Comparison of ENCODE assay signal across 8 cellular contexts in genomic region chr5:119537704-119538103, GRCh38.
A peak's percentile ranks its signal among the peaks of the same experiment; 100 is the strongest.
DNase-seq lines count a peak whose midpoint lies in the region; ATAC-seq, FAIRE-seq and TF ChIP-seq lines count a peak whose summit lies in the region.

No MANE protein-coding gene starts in this region.

- WGBS in endodermal cell (ENCODE audit: insufficient coverage in 1 of 2, insufficient read length in 1 of 2), 2 experiments, result 79 to 90% methylated on average over 2 of the region's 2 CpGs

- FAIRE-seq in GM12891 (lab: Jason Lieb, UNC), result peak; percentile 84

- peaks cover 38% of the 10 kb centered on the region for H3K4me1 Mint-ChIP-seq in endodermal cell
- no peaks in the 10 kb centered on the region for H3K4me1 Mint-ChIP-seq in T-cell

- H3K4me1 ChIP-seq in endodermal cell (ENCODE audit: control insufficient read depth, insufficient read depth, low read length), result peaks cover 4% of the 10 kb centered on the region

- H3K27me3 Mint-ChIP-seq in endodermal cell (ENCODE audit: insufficient read depth) (no peaks in the 10 kb centered on the region), T-cell (no peaks in the 10 kb centered on the region)

- H3K9me3 ChIP-seq in endodermal cell (ENCODE audit: control insufficient read depth, low read length), result peaks cover 5% of the 10 kb centered on the region

- POLR2A ChIA-PET in HEK293T (lab: Yijun Ruan, JAX), result no interaction called here
- POLR2A ChIA-PET in T-cell (lab: Charles Lee), result no interaction called here

- H3K4me3 Mint-ChIP-seq in endodermal cell (no peak overlapping the region), T-cell (no peak overlapping the region)

- CTCF ChIA-PET in HEK293T (lab: Yijun Ruan, JAX), result interaction anchor here (0.7 kb wide), 1 partner anchor 1266 kb away, joined by 4 read pairs; no protein-coding TSS in a partner anchor
- CTCF ChIA-PET in T-cell (lab: Charles Lee), result interaction anchor here in 1 of 2 donors (1.0 kb wide), 1 partner anchor 13 kb away, joined by 3 read pairs; no protein-coding TSS in a partner anchor

- peak; percentile 100 for ATAC-seq in GM19468 (IDR thresholded peaks at IDR 0.05; ENCODE audit: extremely low read depth, unreplicated experiment)
- peak; percentile 100 for ATAC-seq in HG03196 (IDR thresholded peaks at IDR 0.05; ENCODE audit: unreplicated experiment)
- no peak for ATAC-seq in T-cell (replicated peaks in 1 of 4)

- H3K27ac ChIP-seq in endodermal cell (ENCODE audit: low read depth, low read length), result no peak overlapping the region

- peak; percentile 7 for DNase-seq in GM12891 (ENCODE audit: insufficient read length, low spot score)
- DNase-seq in endodermal cell, result no peak
- DNase-seq in NCI-H187 (lab: John Stamatoyannopoulos, UW), result no peak
- DNase-seq in HEK293T (ENCODE audit: extremely low spot score), result no peak
- no peak for DNase-seq in T-cell
- DNase-seq in DMS79 treated with DMSO at 0.1 percent for 48 hours (lab: John Stamatoyannopoulos, UW), result no peak

- peak overlapping the region; percentile 50 for H3K4me3 ChIP-seq in endodermal cell (ENCODE audit: low read length)

- peak overlapping the region; percentile 6 for H3K27ac Mint-ChIP-seq in endodermal cell
- no peak overlapping the region for H3K27ac Mint-ChIP-seq in T-cell

- no peak overlapping the region for H3K9ac ChIP-seq in endodermal cell (ENCODE audit: extremely low read depth, low read length, poor library complexity, severe bottlenecking)

- H3K27me3 ChIP-seq in endodermal cell (ENCODE audit: control insufficient read depth, insufficient read depth, low read length, poor library complexity, severe bottlenecking), result no peaks in the 10 kb centered on the region

- H3K36me3 Mint-ChIP-seq in endodermal cell (ENCODE audit: low read depth) (peaks cover 80% of the 10 kb centered on the region), T-cell (peaks cover 74% of the 10 kb centered on the region)

- H3K36me3 ChIP-seq in endodermal cell (ENCODE audit: control insufficient read depth, insufficient read depth, low read length), result peaks cover 73% of the 10 kb centered on the region

- H3K9me3 Mint-ChIP-seq in endodermal cell, result peaks cover 9% of the 10 kb centered on the region
- H3K9me3 Mint-ChIP-seq in T-cell, result no peaks in the 10 kb centered on the region

- no peak for TF ChIP-seq POLR2A in GM12891 (IDR thresholded peaks at IDR 0.05; ENCODE audit: low read depth, low read length)

- TF ChIP-seq CTCF in endodermal cell (conservative IDR thresholded peaks at IDR 0.05), result no peak

TF ChIP-seq in GM12891, 5 proteins besides CTCF, POLR2A, EP300 and RAD21:
- TF ChIP-seq POLR2AphosphoS5 (IDR thresholded peaks at IDR 0.05; ENCODE audit: low read depth, low read length), result no peak
- no peak for TF ChIP-seq SPI1 (IDR thresholded peaks at IDR 0.05; ENCODE audit: low read depth, low read length)
- TF ChIP-seq POU2F2 (IDR thresholded peaks at IDR 0.05; ENCODE audit: low read depth, low read length), result no peak
- TF ChIP-seq PAX5 (IDR thresholded peaks at IDR 0.05; ENCODE audit: insufficient read depth, low read length, severe bottlenecking), result no peak
- no peak for TF ChIP-seq TAF1 (IDR thresholded peaks at IDR 0.05; ENCODE audit: low read depth, low read length)

TF ChIP-seq in HEK293T, 16 proteins besides CTCF, POLR2A, EP300 and RAD21:
- TF ChIP-seq HDGF (IDR thresholded peaks at IDR 0.05; ENCODE audit: borderline replicate concordance), result no peak
- TF ChIP-seq ZNF384 (IDR thresholded peaks at IDR 0.05), result no peak
- no peak for TF ChIP-seq L3MBTL2 (conservative IDR thresholded peaks at IDR 0.05)
- TF ChIP-seq LEF1 (IDR thresholded peaks at IDR 0.05; ENCODE audit: borderline replicate concordance), result no peak
- TF ChIP-seq SP1 (IDR thresholded peaks at IDR 0.05), result no peak
- no peak for TF ChIP-seq SUZ12 (IDR thresholded peaks at IDR 0.05)
- no peak for TF ChIP-seq FOXK2 (IDR thresholded peaks at IDR 0.05)
- no peak for TF ChIP-seq FOXA1 (IDR thresholded peaks at IDR 0.05)
- no peak for TF ChIP-seq BHLHE40 (IDR thresholded peaks at IDR 0.05; ENCODE audit: borderline replicate concordance)
- TF ChIP-seq FOXM1 (IDR thresholded peaks at IDR 0.05; ENCODE audit: borderline replicate concordance), result no peak

Comparison
In these comparisons a context has a peak if more than half of its experiments do, and no peak if none do; other contexts are left out.
1. ATAC-seq: peak in GM19468 (single experiment) and HG03196 (single experiment); none in T-cell (0 of 4).